ENCODE assay signal across 2 cellular contexts in genomic region chr5:159903134-159903533, GRCh38.
TF ChIP-seq lines count a peak whose summit lies in the region.

No MANE protein-coding gene starts in this region.

TF ChIP-seq in IMR-90, 13 proteins besides CTCF, POLR2A, EP300 and RAD21:
- TF ChIP-seq CHD1 (IDR thresholded peaks at IDR 0.05; ENCODE audit: low read depth, low read length) (no peak), CEBPB (IDR thresholded peaks at IDR 0.05; ENCODE audit: low read depth, low read length) (peak; percentile 72), MAZ (IDR thresholded peaks at IDR 0.05; ENCODE audit: borderline replicate concordance, low read depth, low read length) (no peak)

TF ChIP-seq in H1, 55 proteins besides CTCF, POLR2A, EP300 and RAD21:
- no peak for TF ChIP-seq SRF (IDR thresholded peaks at IDR 0.05; ENCODE audit: low read depth, low read length)
- no peak for TF ChIP-seq SIN3A (conservative IDR thresholded peaks at IDR 0.05 in 1 of 2, IDR thresholded peaks at IDR 0.05 in 1 of 2; ENCODE audit: low read depth in 1 of 2, low read length in 2 of 2)
- TF ChIP-seq BACH1 (IDR thresholded peaks at IDR 0.05; ENCODE audit: low read length): no peak
- TF ChIP-seq CEBPB (IDR thresholded peaks at IDR 0.05; ENCODE audit: low read depth, low read length): no peak
- TF ChIP-seq TAF1 (IDR thresholded peaks at IDR 0.05; ENCODE audit: low read depth, low read length): no peak
- no peak for TF ChIP-seq HDAC2 (IDR thresholded peaks at IDR 0.05; ENCODE audit: borderline replicate concordance in 1 of 2, low read depth in 2 of 2, low read length in 2 of 2)
- no peak for TF ChIP-seq ASH2L (IDR thresholded peaks at IDR 0.05; ENCODE audit: low read length)
- no peak for TF ChIP-seq PHF8 (conservative IDR thresholded peaks at IDR 0.05; ENCODE audit: low read depth, low read length)
- TF ChIP-seq EGR1 (IDR thresholded peaks at IDR 0.05; ENCODE audit: borderline replicate concordance, low read depth, low read length): no peak
- no peak for TF ChIP-seq JUND (IDR thresholded peaks at IDR 0.05; ENCODE audit: low read length)
- no peak for TF ChIP-seq KDM5A (IDR thresholded peaks at IDR 0.05; ENCODE audit: low read length)
- TF ChIP-seq, protein P1, sequence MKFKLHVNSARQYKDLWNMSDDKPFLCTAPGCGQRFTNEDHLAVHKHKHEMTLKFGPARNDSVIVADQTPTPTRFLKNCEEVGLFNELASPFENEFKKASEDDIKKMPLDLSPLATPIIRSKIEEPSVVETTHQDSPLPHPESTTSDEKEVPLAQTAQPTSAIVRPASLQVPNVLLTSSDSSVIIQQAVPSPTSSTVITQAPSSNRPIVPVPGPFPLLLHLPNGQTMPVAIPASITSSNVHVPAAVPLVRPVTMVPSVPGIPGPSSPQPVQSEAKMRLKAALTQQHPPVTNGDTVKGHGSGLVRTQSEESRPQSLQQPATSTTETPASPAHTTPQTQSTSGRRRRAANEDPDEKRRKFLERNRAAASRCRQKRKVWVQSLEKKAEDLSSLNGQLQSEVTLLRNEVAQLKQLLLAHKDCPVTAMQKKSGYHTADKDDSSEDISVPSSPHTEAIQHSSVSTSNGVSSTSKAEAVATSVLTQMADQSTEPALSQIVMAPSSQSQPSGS (IDR thresholded peaks at IDR 0.05; ENCODE audit: low read length): no peak
